8 cellular contexts compared by ENCODE assay signal in the genomic region with DNA sequence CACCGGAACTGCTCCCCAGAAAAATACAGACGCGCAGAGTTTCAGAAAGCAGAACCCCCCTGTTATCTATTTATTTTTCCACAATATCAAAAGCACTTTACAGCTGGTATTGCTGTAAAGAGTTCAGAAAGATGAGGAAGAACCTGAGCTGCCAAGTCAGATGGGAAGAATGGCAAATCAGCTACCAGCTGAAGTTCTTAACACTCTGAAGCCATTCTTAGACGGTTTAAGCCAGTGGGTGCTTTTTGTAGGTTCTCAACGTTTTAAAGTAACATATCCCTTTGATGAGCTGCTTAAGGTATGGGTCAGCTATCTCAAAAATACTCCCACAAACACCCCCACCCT. TPM values are rescaled to one million over a fixed set of nuclear protein-coding genes. Genes with fewer than 3 reads are reported as not detected.
DNase-seq lines count a peak whose midpoint lies in the region; ATAC-seq and TF ChIP-seq lines count a peak whose summit lies in the region.

No MANE protein-coding gene starts in this region.

- TF ChIP-seq POLR2A in heart left ventricle (IDR thresholded peaks at IDR 0.05), result no peak

- DNase-seq in heart left ventricle, result no peak
- no peak for DNase-seq in Right ventricle myocardium superior
- peak; percentile 28 to 29 for DNase-seq in fibroblast of lung (ENCODE audit: low read depth in 2 of 2)
- DNase-seq in retina, result peak; percentile 66
- no peak for DNase-seq in left lobe of liver (ENCODE audit: low spot score)
- no peak for DNase-seq in NCI-H345 treated with DMSO at 0.1 percent for 48 hours (lab: John Stamatoyannopoulos, UW; ENCODE audit: unreplicated experiment)

- H2AFZ ChIP-seq in SU-DHL-6 (ENCODE audit: low read depth, low read length, severe bottlenecking) (peak overlapping the region; percentile 92), fibroblast of lung (ENCODE audit: low read length) (peak overlapping the region; percentile 92)

- H3K9me2 ChIP-seq in SU-DHL-6 (replicated peaks; ENCODE audit: insufficient read depth, low read length), result no peaks in the 10 kb centered on the region

- H4K20me1 ChIP-seq in SU-DHL-6 (ENCODE audit: low read depth, low read length) (peaks cover 11% of the 10 kb centered on the region; the same call in 1 of the 2 replicates), fibroblast of lung (ENCODE audit: control insufficient read depth, extremely low read depth, insufficient read depth, low read length) (peaks cover 2% of the 10 kb centered on the region)

- peak overlapping the region; percentile 81 to 99 (median 94) for H3K27ac ChIP-seq in heart left ventricle
- H3K27ac ChIP-seq in SU-DHL-6 (ENCODE audit: low read depth, low read length), result peak overlapping the region; percentile 34
- peak overlapping the region; percentile 75 for H3K27ac ChIP-seq in fibroblast of lung (ENCODE audit: insufficient read depth, low read length)

- H3K79me2 ChIP-seq in SU-DHL-6 (ENCODE audit: insufficient read depth, low read length), result peaks cover 41% of the 10 kb centered on the region
- peaks cover 42% of the 10 kb centered on the region for H3K79me2 ChIP-seq in fibroblast of lung (ENCODE audit: control insufficient read depth, insufficient read depth, low read length)

- peak overlapping the region in 11 of 12 donors; percentile 69 to 100 (median 97) for H3K4me3 ChIP-seq in heart left ventricle
- peak overlapping the region; percentile 55 for H3K4me3 ChIP-seq in SU-DHL-6 (ENCODE audit: insufficient read depth, low read length, poor library complexity, severe bottlenecking)
- H3K4me3 ChIP-seq in fibroblast of lung (replicated peaks in 1 of 4; ENCODE audit: control extremely low read depth in 1 of 4, insufficient read depth in 1 of 4, low read depth in 3 of 4, low read length in 4 of 4), result peak overlapping the region; percentile 47 to 90 (median 60)

- H3K4me1 ChIP-seq in heart left ventricle (peaks cover 0 to 37% (median 22%) of the 10 kb centered on the region in 12 donors), fibroblast of lung (ENCODE audit: control insufficient read depth, extremely low read depth, insufficient read depth, low read length) (peaks cover 2% of the 10 kb centered on the region)

- H3K9me3 ChIP-seq in heart left ventricle, result no peaks in the 10 kb centered on the region
- no peaks in the 10 kb centered on the region for H3K9me3 ChIP-seq in SU-DHL-6 (ENCODE audit: insufficient read depth, low read length)
- H3K9me3 ChIP-seq in fibroblast of lung (ENCODE audit: control insufficient read depth, insufficient read depth, low read depth, low read length), result no peaks in the 10 kb centered on the region

- TF ChIP-seq CTCF in heart left ventricle (IDR thresholded peaks at IDR 0.05) (no peak), SU-DHL-6 (IDR thresholded peaks at IDR 0.05; ENCODE audit: insufficient read depth, low read length, poor library complexity, severe bottlenecking) (no peak), fibroblast of lung (conservative IDR thresholded peaks at IDR 0.05 in 1 of 2, IDR thresholded peaks at IDR 0.05 in 1 of 2; ENCODE audit: low read depth in 1 of 2, low read length in 2 of 2) (no peak)

- H3F3A ChIP-seq in SU-DHL-6 (ENCODE audit: insufficient read depth), result 0 out of 2 replicates have a peak, but pooled peaks cover 18% of the 10 kb centered on the region

- intact Hi-C loops in heart left ventricle (cut with DNase I) (loop anchor here in 9 of 10 donors (5.0 to 10.0 kb wide), 5 partner anchors 37 to 133 kb away; a partner anchor contains a TSS), Right ventricle myocardium superior (cut with DNase I) (loop anchor here (5.0 kb wide), 1 partner anchor 123 kb away; no protein-coding TSS in a partner anchor)

- H3K36me3 ChIP-seq in heart left ventricle (peaks cover 0 to 23% (median 3%) of the 10 kb centered on the region in 9 donors), SU-DHL-6 (ENCODE audit: low read length) (no peaks in the 10 kb centered on the region), fibroblast of lung (ENCODE audit: control insufficient read depth, insufficient read depth, low read length) (no peaks in the 10 kb centered on the region)

- H3K4me2 ChIP-seq in SU-DHL-6 (ENCODE audit: low read depth, low read length, poor library complexity, severe bottlenecking) (peak overlapping the region; percentile 76), fibroblast of lung (ENCODE audit: extremely low read depth, insufficient read depth, low read length) (peak overlapping the region; percentile 89)

- H3K27me3 ChIP-seq in heart left ventricle (no peaks in the 10 kb centered on the region), SU-DHL-6 (ENCODE audit: low read length) (no peaks in the 10 kb centered on the region), fibroblast of lung (ENCODE audit: control insufficient read depth, insufficient read depth, low read length) (no peaks in the 10 kb centered on the region)

- H3K9ac ChIP-seq in SU-DHL-6 (ENCODE audit: low read length) (peak overlapping the region; percentile 78), fibroblast of lung (ENCODE audit: insufficient read depth, low read length) (peak overlapping the region; percentile 51)

- 26 to 36% (median 30%) methylated on average over 5 of the region's 5 CpGs for WGBS in heart left ventricle, 4 donors

- ATAC-seq in heart left ventricle, result peak in 1 of 4 donors; percentile 0
- no peak for ATAC-seq in Right ventricle myocardium superior (ENCODE audit: poor library complexity)
- no peak for ATAC-seq in left lobe of liver
- ATAC-seq in GM18520 (IDR thresholded peaks at IDR 0.05; ENCODE audit: unreplicated experiment), result no peak

RNA-seq across cellular contexts. Expression of a gene that starts 0.7 kb away (rescaled TPM):
- total RNA-seq in heart left ventricle (10 to 100 TPM; 42.5 to 68.1 (median 59.1) TPM), Right ventricle myocardium superior (56.8 TPM), fibroblast of lung (37.0 and 41.0 TPM in 2 replicates), left lobe of liver (24.2 TPM)
- polyA plus RNA-seq in heart left ventricle (10 to 100 TPM; 15.8 to 49.0 TPM), fibroblast of lung (53.4 and 66.7 TPM in 2 replicates)
- polyA plus RNA-seq in fibroblast of lung (2012), result 33.7 and 35.3 TPM in 2 replicates
- polyA minus RNA-seq in fibroblast of lung (ENCODE audit: low replicate concordance), result 4.4 and 7.3 TPM in 2 replicates

RNA-seq across cellular contexts. Expression of a gene that starts 35.8 kb away (rescaled TPM):
- total RNA-seq in heart left ventricle (1,000 to 10,000 TPM in 2 of 9 donors, 100 to 1,000 TPM in 7; 292 to 1,815 (median 503) TPM), Right ventricle myocardium superior (728 TPM), fibroblast of lung (452 and 501 TPM in 2 replicates), left lobe of liver (104 TPM)
- polyA plus RNA-seq in heart left ventricle (1,000 to 10,000 TPM; 1,262 to 4,461 TPM), fibroblast of lung (572 and 783 TPM in 2 replicates)
- 665 and 798 TPM in 2 replicates for polyA plus RNA-seq in fibroblast of lung (2012)
- polyA minus RNA-seq in fibroblast of lung (ENCODE audit: low replicate concordance), result 45.4 and 56.7 TPM in 2 replicates

RNA-seq across cellular contexts. Expression of a gene that starts 48.7 kb away (rescaled TPM):
- total RNA-seq in heart left ventricle (1 to 10 TPM in 1 of 9 donors, under 1 TPM in 4, not detected in 4; 0.19 to 2.2 (median 0.21) TPM), Right ventricle myocardium superior (not detected), fibroblast of lung (0.26 and 1.5 TPM in 2 replicates), left lobe of liver (not detected)
- polyA plus RNA-seq in heart left ventricle (under 1 TPM; 0.11 to 0.12 TPM), fibroblast of lung (0.58 and 1.2 TPM in 2 replicates)
- polyA plus RNA-seq in fibroblast of lung (2012), result 1.4 and 2.7 TPM in 2 replicates
- polyA minus RNA-seq in fibroblast of lung (ENCODE audit: low replicate concordance), result not detected in 2 replicates

Comparison
In these comparisons a context has a peak if more than half of its experiments do, and no peak if none do; other contexts are left out.
1. DNase-seq: peak in fibroblast of lung (2 of 2) and retina (single experiment); none in heart left ventricle (0 of 5), Right ventricle myocardium superior (single experiment), left lobe of liver (single experiment) and NCI-H345 treated with DMSO at 0.1 percent for 48 hours (single experiment).
2. H3K27ac ChIP-seq: peak in every context shown above with its lines; median percentile 94 in heart left ventricle; 75 in fibroblast of lung; 34 in SU-DHL-6.
3. Peak in every context shown above with its lines, with median percentiles within 50 percentile points of each other: H3K4me3 ChIP-seq.